ENCODE assay signal across 26 cellular contexts in the genomic region with DNA sequence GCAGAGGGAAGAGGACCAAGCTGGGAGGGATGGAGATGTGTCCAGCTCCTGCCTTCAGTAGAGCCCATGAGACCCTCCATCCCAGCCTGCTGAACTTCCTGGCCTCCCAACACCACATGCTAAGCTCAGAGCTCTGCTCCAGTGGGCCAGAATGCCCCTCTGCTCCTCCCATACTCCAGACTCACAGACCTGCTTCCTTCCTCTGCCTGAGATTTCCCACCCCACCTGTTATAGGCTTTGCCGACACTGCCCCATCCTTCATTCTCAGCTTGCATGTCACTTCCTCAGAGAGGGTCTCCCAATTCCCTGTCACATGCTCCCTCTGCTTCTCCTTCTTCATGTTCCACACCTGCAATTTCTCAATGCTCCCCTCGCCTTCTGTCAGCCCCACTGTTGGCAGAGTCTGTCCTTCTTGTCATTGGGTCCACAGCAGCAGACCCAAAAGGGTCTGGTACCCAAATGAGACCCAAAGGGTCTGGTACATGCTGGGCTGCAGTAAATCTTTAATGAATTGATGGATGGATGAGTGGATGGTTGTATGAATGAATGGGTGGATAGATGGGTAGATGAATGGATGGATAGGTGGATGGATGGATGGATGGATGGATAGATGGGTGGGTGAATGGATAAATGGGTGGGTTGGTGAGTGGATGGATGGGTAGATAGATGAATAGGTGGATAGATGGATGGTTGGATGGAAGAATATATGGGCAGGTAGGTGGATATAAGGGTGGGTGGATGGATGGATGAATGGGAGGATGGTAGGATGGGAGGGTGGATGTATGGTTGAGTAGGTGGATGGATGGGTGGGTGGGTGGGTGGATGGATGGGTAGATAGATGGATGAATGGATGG.
DNase-seq lines count a peak whose midpoint lies in the region; ATAC-seq, FAIRE-seq and TF ChIP-seq lines count a peak whose summit lies in the region.
"Had no signal": no experiment of that assay in that cellular context is flagged by ENCODE, and none has a peak within 500 bp of the region (broad histone marks: within the 10 kb centered on the region; RNA-seq: fewer than 3 reads in every experiment).

No MANE protein-coding gene starts in this region.

- intact Hi-C loops in kidney (cut with DNase I) = loop anchor here (10.0 kb wide), 1 partner anchor 260 kb away; no protein-coding TSS in a partner anchor
- intact Hi-C loops in posterior vena cava (cut with DNase I) = loop anchor here (5.0 to 10.0 kb wide), 2 partner anchors 148 to 150 kb away; a partner anchor contains a TSS
- intact Hi-C loops in CD4-positive, alpha-beta memory T cell (cut with micrococcal nuclease) = no loop called here
- intact Hi-C loops in activated T-helper 1 cell treated with anti-CD3 and anti-CD28 coated beads, Interleukin-12 subunit alpha, Interleukin-12 subunit beta, Interleukin-2, Interleukin-4 antibody, amounts not matched to agents 30 ng/mL and 10 ng/mL and 1 ng/mL, durations not matched to agents 14 hours and 24 hours and 36 hours (cut with micrococcal nuclease) = no loop called here

- H3K9me3 ChIP-seq in BLaER1 = no peaks in the 10 kb centered on the region
- no peaks in the 10 kb centered on the region for H3K9me3 ChIP-seq in kidney (ENCODE audit: control insufficient read depth in 1 of 2, low read length in 2 of 2)
- H3K9me3 ChIP-seq in CD4-positive, alpha-beta memory T cell (ENCODE audit: control insufficient read depth in 1 of 2, low read length in 2 of 2) = no peaks in the 10 kb centered on the region

- TF ChIP-seq CTCF in kidney (IDR thresholded peaks at IDR 0.05; ENCODE audit: borderline replicate concordance, extremely low read depth, insufficient read depth) = no peak

- CTCF ChIA-PET in activated CD8-positive, alpha-beta memory T cell treated with anti-CD3 and anti-CD28 coated beads, Interleukin-2, amount 10 ng/mL, durations not matched to agents 7 days and 5 days (lab: Charles Lee) = no interaction called here
- CTCF ChIA-PET in CD4-positive, alpha-beta memory T cell (lab: Charles Lee; ENCODE audit: partially characterized antibody) = no interaction called here

- H4K20me1 ChIP-seq in BLaER1 = no peaks in the 10 kb centered on the region

- H3K27me3 ChIP-seq in BLaER1 = peaks cover 56% of the 10 kb centered on the region
- peaks cover 14% of the 10 kb centered on the region for H3K27me3 ChIP-seq in CD4-positive, alpha-beta memory T cell (ENCODE audit: insufficient read depth, low read length)

- H3K36me3 Mint-ChIP-seq in activated CD8-positive, alpha-beta memory T cell treated with anti-CD3 and anti-CD28 coated beads, Interleukin-2, amount 10 ng/mL, durations not matched to agents 7 days and 5 days = no peaks in the 10 kb centered on the region
- no peaks in the 10 kb centered on the region for H3K36me3 Mint-ChIP-seq in CD4-positive, alpha-beta memory T cell
- H3K36me3 Mint-ChIP-seq in activated T-helper 1 cell treated with anti-CD3 and anti-CD28 coated beads, Interleukin-12 subunit alpha, Interleukin-12 subunit beta, Interleukin-2, Interleukin-4 antibody, amounts not matched to agents 30 ng/mL and 10 ng/mL and 1 ng/mL, durations not matched to agents 14 hours and 24 hours and 36 hours (ENCODE audit: low read depth) = no peaks in the 10 kb centered on the region
- H3K36me3 Mint-ChIP-seq: CD8-positive, alpha-beta memory T cell had no signal

- peak; percentile 8 for DNase-seq in activated CD8-positive, alpha-beta memory T cell treated with anti-CD3 and anti-CD28 coated beads, Interleukin-2, amount 50 U/mL, for 4 hours
- DNase-seq in activated CD8-positive, alpha-beta memory T cell treated with anti-CD3 and anti-CD28 coated beads, Interleukin-2, amount 10 ng/mL, durations not matched to agents 7 days and 5 days = no peak
- DNase-seq in kidney (peak; percentile 12), posterior vena cava (ENCODE audit: low spot score) (peak; percentile 44)
- no peak for DNase-seq in CD4-positive, alpha-beta memory T cell
- no peak for DNase-seq in activated T-helper 1 cell treated with anti-CD3 and anti-CD28 coated beads, Interleukin-12 subunit alpha, Interleukin-12 subunit beta, Interleukin-2, Interleukin-4 antibody, amounts not matched to agents 30 ng/mL and 10 ng/mL and 1 ng/mL, durations not matched to agents 14 hours and 24 hours and 36 hours (ENCODE audit: low spot score)
- DNase-seq: ACHN, DMS 273 treated with DMSO at 0.1 percent for 48 hours, DMS79 treated with DMSO at 0.1 percent for 48 hours, GF-D8, NCI-H1048, NCI-H1417, NCI-H1694, NCI-H2029 treated with DMSO at 0.1 percent for 48 hours, NCI-H2227 treated with DMSO at 0.1 percent for 48 hours, NCI-H69, RPMI8226, SHP77 treated with DMSO at 0.1 percent for 48 hours had no signal

- peaks cover 36% of the 10 kb centered on the region for H3K27me3 Mint-ChIP-seq in activated CD8-positive, alpha-beta memory T cell treated with anti-CD3 and anti-CD28 coated beads, Interleukin-2, amount 10 ng/mL, durations not matched to agents 7 days and 5 days
- H3K27me3 Mint-ChIP-seq in CD4-positive, alpha-beta memory T cell = peaks cover 33 to 39% of the 10 kb centered on the region in 2 donors
- H3K27me3 Mint-ChIP-seq in activated T-helper 1 cell treated with anti-CD3 and anti-CD28 coated beads, Interleukin-12 subunit alpha, Interleukin-12 subunit beta, Interleukin-2, Interleukin-4 antibody, amounts not matched to agents 30 ng/mL and 10 ng/mL and 1 ng/mL, durations not matched to agents 14 hours and 24 hours and 36 hours (ENCODE audit: insufficient read depth) = peaks cover 33% of the 10 kb centered on the region

- no peaks in the 10 kb centered on the region for H3K9me3 Mint-ChIP-seq in activated CD8-positive, alpha-beta memory T cell treated with anti-CD3 and anti-CD28 coated beads, Interleukin-2, amount 10 ng/mL, durations not matched to agents 7 days and 5 days (ENCODE audit: low read depth)
- H3K9me3 Mint-ChIP-seq in CD4-positive, alpha-beta memory T cell = peaks cover 0 to 2% (median 0%) of the 10 kb centered on the region in 8 donors
- no peaks in the 10 kb centered on the region for H3K9me3 Mint-ChIP-seq in activated T-helper 1 cell treated with anti-CD3 and anti-CD28 coated beads, Interleukin-12 subunit alpha, Interleukin-12 subunit beta, Interleukin-2, Interleukin-4 antibody, amounts not matched to agents 30 ng/mL and 10 ng/mL and 1 ng/mL, durations not matched to agents 14 hours and 24 hours and 36 hours

- no peak for FAIRE-seq in kidney (lab: Jason Lieb, UNC)
- FAIRE-seq: GM12891, GM19239, H54 had no signal

- peaks cover 40% of the 10 kb centered on the region for H3K4me1 ChIP-seq in BLaER1
- peaks cover 0 to 4% of the 10 kb centered on the region in 2 donors for H3K4me1 ChIP-seq in kidney (ENCODE audit: control insufficient read depth in 1 of 2, insufficient read depth in 1 of 2, low read depth in 1 of 2, low read length in 2 of 2)
- H3K4me1 ChIP-seq in CD4-positive, alpha-beta memory T cell (ENCODE audit: insufficient read depth, low read length) = no peaks in the 10 kb centered on the region

- H3K4me3 ChIP-seq in BLaER1 = no peak overlapping the region
- H3K4me3 ChIP-seq in kidney (ENCODE audit: low read length in 2 of 2) = no peak overlapping the region
- no peak overlapping the region for H3K4me3 ChIP-seq in CD4-positive, alpha-beta memory T cell (ENCODE audit: low read length in 2 of 2)

- no peak overlapping the region for H3K27ac ChIP-seq in BLaER1
- no peak overlapping the region for H3K27ac ChIP-seq in kidney (ENCODE audit: low read depth in 2 of 2, low read length in 2 of 2)
- H3K27ac ChIP-seq in CD4-positive, alpha-beta memory T cell (ENCODE audit: low read depth, low read length) = no peak overlapping the region
- H3K27ac ChIP-seq: 22Rv1, C4-2B had no signal

- POLR2A ChIA-PET in CD4-positive, alpha-beta memory T cell (lab: Charles Lee; ENCODE audit: partially characterized antibody) = no interaction called here

- H3K36me3 ChIP-seq in BLaER1 (no peaks in the 10 kb centered on the region), kidney (ENCODE audit: control insufficient read depth in 1 of 2, insufficient read depth in 2 of 2, low read length in 2 of 2) (no peaks in the 10 kb centered on the region)
- no peaks in the 10 kb centered on the region for H3K36me3 ChIP-seq in CD4-positive, alpha-beta memory T cell (ENCODE audit: insufficient read depth, low read length)

- no peak overlapping the region for H3K27ac Mint-ChIP-seq in activated CD8-positive, alpha-beta memory T cell treated with anti-CD3 and anti-CD28 coated beads, Interleukin-2, amount 10 ng/mL, durations not matched to agents 7 days and 5 days
- H3K27ac Mint-ChIP-seq in CD4-positive, alpha-beta memory T cell = no peak overlapping the region
- no peak overlapping the region for H3K27ac Mint-ChIP-seq in activated T-helper 1 cell treated with anti-CD3 and anti-CD28 coated beads, Interleukin-12 subunit alpha, Interleukin-12 subunit beta, Interleukin-2, Interleukin-4 antibody, amounts not matched to agents 30 ng/mL and 10 ng/mL and 1 ng/mL, durations not matched to agents 14 hours and 24 hours and 36 hours
- H3K27ac Mint-ChIP-seq: CD8-positive, alpha-beta memory T cell had no signal

- peaks cover 2% of the 10 kb centered on the region for H3K4me1 Mint-ChIP-seq in activated CD8-positive, alpha-beta memory T cell treated with anti-CD3 and anti-CD28 coated beads, Interleukin-2, amount 10 ng/mL, durations not matched to agents 7 days and 5 days
- H3K4me1 Mint-ChIP-seq in CD4-positive, alpha-beta memory T cell = peaks cover 0 to 11% (median 4%) of the 10 kb centered on the region in 4 donors
- no peaks in the 10 kb centered on the region for H3K4me1 Mint-ChIP-seq in activated T-helper 1 cell treated with anti-CD3 and anti-CD28 coated beads, Interleukin-12 subunit alpha, Interleukin-12 subunit beta, Interleukin-2, Interleukin-4 antibody, amounts not matched to agents 30 ng/mL and 10 ng/mL and 1 ng/mL, durations not matched to agents 14 hours and 24 hours and 36 hours (ENCODE audit: low read depth)

- H3K9ac ChIP-seq in BLaER1 (no peak overlapping the region), kidney (ENCODE audit: low read length in 2 of 2) (no peak overlapping the region)

- no peak overlapping the region for H3K4me3 Mint-ChIP-seq in activated CD8-positive, alpha-beta memory T cell treated with anti-CD3 and anti-CD28 coated beads, Interleukin-2, amount 10 ng/mL, durations not matched to agents 7 days and 5 days
- H3K4me3 Mint-ChIP-seq in CD4-positive, alpha-beta memory T cell = no peak overlapping the region
- no peak overlapping the region for H3K4me3 Mint-ChIP-seq in activated T-helper 1 cell treated with anti-CD3 and anti-CD28 coated beads, Interleukin-12 subunit alpha, Interleukin-12 subunit beta, Interleukin-2, Interleukin-4 antibody, amounts not matched to agents 30 ng/mL and 10 ng/mL and 1 ng/mL, durations not matched to agents 14 hours and 24 hours and 36 hours

- peak overlapping the region; percentile 19; the same call in 1 of the 2 replicates for H3K4me2 ChIP-seq in BLaER1

- ATAC-seq in activated CD8-positive, alpha-beta memory T cell treated with anti-CD3 and anti-CD28 coated beads, Interleukin-2, amount 10 ng/mL, durations not matched to agents 7 days and 5 days = no peak
- ATAC-seq in GM21528 (IDR thresholded peaks at IDR 0.05; ENCODE audit: low FRiP score, unreplicated experiment) = no peak

Comparison
In these comparisons a context has a peak if more than half of its experiments do, and no peak if none do; other contexts are left out.
1. DNase-seq: peak in activated CD8-positive, alpha-beta memory T cell treated with anti-CD3 and anti-CD28 coated beads, Interleukin-2, amount 50 U/mL, for 4 hours (single experiment), kidney (single experiment) and posterior vena cava (single experiment); none in activated CD8-positive, alpha-beta memory T cell treated with anti-CD3 and anti-CD28 coated beads, Interleukin-2, amount 10 ng/mL, durations not matched to agents 7 days and 5 days (single experiment), CD4-positive, alpha-beta memory T cell (0 of 5) and activated T-helper 1 cell treated with anti-CD3 and anti-CD28 coated beads, Interleukin-12 subunit alpha, Interleukin-12 subunit beta, Interleukin-2, Interleukin-4 antibody, amounts not matched to agents 30 ng/mL and 10 ng/mL and 1 ng/mL, durations not matched to agents 14 hours and 24 hours and 36 hours (single experiment).
2. intact Hi-C loops: an anchor here in kidney (10.0 kb wide) and posterior vena cava (5.0 to 10.0 kb wide); none called in CD4-positive, alpha-beta memory T cell and activated T-helper 1 cell treated with anti-CD3 and anti-CD28 coated beads, Interleukin-12 subunit alpha, Interleukin-12 subunit beta, Interleukin-2, Interleukin-4 antibody, amounts not matched to agents 30 ng/mL and 10 ng/mL and 1 ng/mL, durations not matched to agents 14 hours and 24 hours and 36 hours.